In genomic region chr4:53981066-53981465, GRCh38 we compare ENCODE assay signal across 30 cellular contexts.
"Had no signal": no experiment of that assay in that cellular context is flagged by ENCODE, and none has a peak within 500 bp of the region (broad histone marks: within the 10 kb centered on the region; RNA-seq: fewer than 3 reads in every experiment).

No MANE protein-coding gene starts in this region.

- H3K4me1 ChIP-seq: adrenal gland, ascending aorta had no signal

- H3K9me3 ChIP-seq: adrenal gland, ascending aorta had no signal

- DNase-seq: activated B cell treated with CpG ODN at 0.5 μM for 24 hours; activated CD4-positive, alpha-beta memory T cell treated with anti-CD3 and anti-CD28 coated beads for 36 hours; activated CD4-positive, alpha-beta T cell treated with anti-CD3 and anti-CD28 coated beads for 4 hours; activated CD4-positive, alpha-beta T cell treated with anti-CD3 and anti-CD28 coated beads, Interleukin-2, amount 10 ng/mL, durations not matched to agents 24 days and 14 days; activated CD4-positive, alpha-beta T cell treated with anti-CD3 and anti-CD28 coated beads, Interleukin-2, amount 50 U/mL, for 1 hour; activated CD4-positive, alpha-beta T cell treated with anti-CD3 and anti-CD28 coated beads, Interleukin-2, amount 50 U/mL, for 4 hours; activated CD4-positive, CD25-positive, alpha-beta regulatory T cell treated with anti-CD3 and anti-CD28 coated beads, Interleukin-2, amount 50 U/mL, for 72 hours; activated CD8-positive, alpha-beta memory T cell treated with anti-CD3 and anti-CD28 coated beads, Interleukin-2, amount 50 U/mL, for 4 hours; activated CD8-positive, alpha-beta T cell treated with anti-CD3 and anti-CD28 coated beads for 36 hours; activated effector memory CD4-positive, alpha-beta T cell treated with anti-CD3 and anti-CD28 coated beads, Interleukin-2, amount 50 U/mL, for 16 hours; activated gamma-delta T cell treated with Interleukin-2 at 50 U/mL for 16 hours; activated naive CD4-positive, alpha-beta T cell; activated naive CD4-positive, alpha-beta T cell treated with anti-CD3 and anti-CD28 coated beads for 36 hours; activated naive CD4-positive, alpha-beta T cell treated with anti-CD3 and anti-CD28 coated beads, Interleukin-2, amount 50 U/mL, for 16 hours; activated naive CD8-positive, alpha-beta T cell treated with anti-CD3 and anti-CD28 coated beads for 36 hours; activated T-cell treated with anti-CD3 and anti-CD28 coated beads for 4 hours; activated T-cell treated with anti-CD3 and anti-CD28 coated beads, Interleukin-2, amount 50 U/mL, for 1 hour; activated T-cell treated with anti-CD3 and anti-CD28 coated beads, Interleukin-2, amount 50 U/mL, for 4 hours; activated T-cell treated with anti-CD3 and anti-CD28 coated beads, Interleukin-2, amount 50 U/mL, for 72 hours; adrenal gland; amniotic stem cell; anterior cingulate cortex; central memory CD4-positive, alpha-beta T cell; T-helper 1 cell; T-helper 2 cell; T-helper 9 cell had no signal

- H3K27me3 ChIP-seq: adrenal gland, ascending aorta had no signal

- H3K4me3 ChIP-seq: adrenal gland, ascending aorta had no signal

- H3K36me3 ChIP-seq: adrenal gland, ascending aorta had no signal

- H3K27ac ChIP-seq: adrenal gland, ascending aorta, VCaP had no signal

- ATAC-seq: activated CD8-positive, alpha-beta T cell treated with anti-CD3 and anti-CD28 coated beads for 36 hours; activated naive CD4-positive, alpha-beta T cell treated with anti-CD3 and anti-CD28 coated beads, Interleukin-2, amount 50 U/mL, for 72 hours; activated T-cell treated with anti-CD3 and anti-CD28 coated beads, Interleukin-2, amount 50 U/mL, for 4 hours; activated T-cell treated with anti-CD3 and anti-CD28 coated beads, Interleukin-2, amount 50 U/mL, for 72 hours; activated T-helper 17 cell treated with anti-CD3 and anti-CD28 coated beads, Interleukin-2, amount 50 U/mL, for 72 hours had no signal
